Comparison of ENCODE assay signal across 1 cellular context in genomic region chr14:73825551-73826188, GRCh38.
TF ChIP-seq lines count a peak whose summit lies in the region.

No MANE protein-coding gene starts in this region.

TF ChIP-seq in K562, 482 proteins besides CTCF, POLR2A, EP300 and RAD21 (continued from another document):
- TF ChIP-seq BACH1 (tag; IDR thresholded peaks at IDR 0.05) (no peak), EHMT2 (IDR thresholded peaks at IDR 0.05) (no peak), TEAD4 (IDR thresholded peaks at IDR 0.05; ENCODE audit: low read length) (peak; percentile 55), TEAD4 (CRISPR knock-in tag; IDR thresholded peaks at IDR 0.05; ENCODE audit: borderline replicate concordance) (no peak), MYC (IDR thresholded peaks at IDR 0.05; ENCODE audit: low read depth, low read length) (peak; percentile 35; the same call in 1 of the 2 replicates), MYC (CRISPR knock-in tag; IDR thresholded peaks at IDR 0.05; ENCODE audit: borderline replicate concordance, low read depth) (no peak), NFIX (CRISPR knock-in tag; IDR thresholded peaks at IDR 0.05; ENCODE audit: low read depth) (peak; percentile 36; the same call in 1 of the 2 replicates), TRIM25 (IDR thresholded peaks at IDR 0.05; ENCODE audit: borderline replicate concordance) (no peak), ATF1 (CRISPR knock-in tag; IDR thresholded peaks at IDR 0.05) (no peak), ATF1 (tag; IDR thresholded peaks at IDR 0.05) (no peak), RB1 (IDR thresholded peaks at IDR 0.05; ENCODE audit: low read depth) (peak; percentile 33; the same call in 1 of the 2 replicates), NFIC (IDR thresholded peaks at IDR 0.05) (peak; percentile 97), JUN (IDR thresholded peaks at IDR 0.05; ENCODE audit: borderline replicate concordance, low read depth, low read length) (0 out of 2 replicates have a peak, but pooled peaks have one; percentile 14), JUN (CRISPR knock-in tag; IDR thresholded peaks at IDR 0.05; ENCODE audit: borderline replicate concordance) (no peak), AFF4 (CRISPR knock-in tag; IDR thresholded peaks at IDR 0.05) (no peak), GABPA (tag; conservative IDR thresholded peaks at IDR 0.05; ENCODE audit: low read depth) (0 out of 2 replicates have a peak, but pooled peaks have one; percentile 14), ILF3 (IDR thresholded peaks at IDR 0.05; ENCODE audit: borderline replicate concordance) (no peak), TEAD1 (CRISPR knock-in tag; IDR thresholded peaks at IDR 0.05) (peak; percentile 31 to 85; a peak in 2 of 4 replicates), JUND (IDR thresholded peaks at IDR 0.05; ENCODE audit: borderline replicate concordance, low read depth, low read length) (0 out of 2 replicates have a peak, but pooled peaks have one; percentile 24), JUND (tag; IDR thresholded peaks at IDR 0.05; ENCODE audit: borderline replicate concordance, low read depth, low read length) (no peak), EP400 (IDR thresholded peaks at IDR 0.05) (0 out of 2 replicates have a peak, but pooled peaks have one; percentile 34), ARID2 (IDR thresholded peaks at IDR 0.05) (peak; percentile 65; the same call in 1 of the 2 replicates), NR2C2 (CRISPR knock-in tag; IDR thresholded peaks at IDR 0.05) (no peak), NR2C2 (tag; IDR thresholded peaks at IDR 0.05) (peak; percentile 64), ZNF785 (CRISPR knock-in tag; IDR thresholded peaks at IDR 0.05) (peak; percentile 84; the same call in 1 of the 2 replicates), RCOR1 (IDR thresholded peaks at IDR 0.05; ENCODE audit: borderline replicate concordance in 1 of 2, low read depth in 2 of 2, low read length in 2 of 2) (0 out of 4 replicates have a peak, but pooled peaks of 1 of the 2 experiments have one; percentile 23), MAZ (CRISPR knock-in tag; conservative IDR thresholded peaks at IDR 0.05 in 1 of 2, IDR thresholded peaks at IDR 0.05 in 1 of 2) (peak in 1 of 2 experiments; percentile 42; a peak in 1 of 4 replicates)
- TF ChIP-seq, protein P1, sequence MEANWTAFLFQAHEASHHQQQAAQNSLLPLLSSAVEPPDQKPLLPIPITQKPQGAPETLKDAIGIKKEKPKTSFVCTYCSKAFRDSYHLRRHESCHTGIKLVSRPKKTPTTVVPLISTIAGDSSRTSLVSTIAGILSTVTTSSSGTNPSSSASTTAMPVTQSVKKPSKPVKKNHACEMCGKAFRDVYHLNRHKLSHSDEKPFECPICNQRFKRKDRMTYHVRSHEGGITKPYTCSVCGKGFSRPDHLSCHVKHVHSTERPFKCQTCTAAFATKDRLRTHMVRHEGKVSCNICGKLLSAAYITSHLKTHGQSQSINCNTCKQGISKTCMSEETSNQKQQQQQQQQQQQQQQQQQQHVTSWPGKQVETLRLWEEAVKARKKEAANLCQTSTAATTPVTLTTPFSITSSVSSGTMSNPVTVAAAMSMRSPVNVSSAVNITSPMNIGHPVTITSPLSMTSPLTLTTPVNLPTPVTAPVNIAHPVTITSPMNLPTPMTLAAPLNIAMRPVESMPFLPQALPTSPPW (CRISPR knock-in tag; IDR thresholded peaks at IDR 0.05): peak; percentile 74
- TF ChIP-seq, protein P2, sequence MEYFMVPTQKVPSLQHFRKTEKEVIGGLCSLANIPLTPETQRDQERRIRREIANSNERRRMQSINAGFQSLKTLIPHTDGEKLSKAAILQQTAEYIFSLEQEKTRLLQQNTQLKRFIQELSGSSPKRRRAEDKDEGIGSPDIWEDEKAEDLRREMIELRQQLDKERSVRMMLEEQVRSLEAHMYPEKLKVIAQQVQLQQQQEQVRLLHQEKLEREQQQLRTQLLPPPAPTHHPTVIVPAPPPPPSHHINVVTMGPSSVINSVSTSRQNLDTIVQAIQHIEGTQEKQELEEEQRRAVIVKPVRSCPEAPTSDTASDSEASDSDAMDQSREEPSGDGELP (CRISPR knock-in tag; IDR thresholded peaks at IDR 0.05; ENCODE audit: borderline replicate concordance): peak; percentile 45; the same call in 1 of the 2 replicates
TF ChIP-seq in K562: peak in this region for 23.
